In the genomic region with DNA sequence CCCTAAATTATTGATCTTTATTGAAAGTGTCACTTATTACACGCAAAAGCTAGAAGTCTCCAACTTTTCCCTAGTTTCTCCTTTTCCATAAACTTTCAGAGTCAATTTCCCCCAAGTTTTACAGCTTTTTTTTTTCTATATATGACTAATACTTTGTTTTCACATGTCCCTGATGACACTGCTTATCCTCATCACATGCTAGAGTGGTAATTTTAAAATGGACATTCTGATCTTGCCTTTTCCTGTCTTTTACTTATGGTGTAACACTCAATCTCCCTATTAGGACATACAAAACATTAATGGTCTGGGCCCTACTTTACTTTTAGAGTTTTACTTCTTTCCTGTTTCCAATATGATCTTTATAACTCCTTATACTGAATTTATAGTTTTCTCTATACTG, we compare ENCODE assay signal across 23 cellular contexts.
DNase-seq lines count a peak whose midpoint lies in the region; TF ChIP-seq lines count a peak whose summit lies in the region.
"Had no signal": no experiment of that assay in that cellular context is flagged by ENCODE, and none has a peak within 500 bp of the region (broad histone marks: within the 10 kb centered on the region; RNA-seq: fewer than 3 reads in every experiment).

No MANE protein-coding gene starts in this region.

- peaks cover 0 to 18% (median 2%) of the 10 kb centered on the region in 4 donors for H3K4me1 ChIP-seq in tibial nerve

- TF ChIP-seq EP300 in tibial nerve (IDR thresholded peaks at IDR 0.05) = peak in 1 of 2 donors; percentile 25

- H3K27me3 ChIP-seq in brain microvascular endothelial cell (replicated peaks) (no peaks in the 10 kb centered on the region), tibial nerve (no peaks in the 10 kb centered on the region)

- no peaks in the 10 kb centered on the region for H3K36me3 Mint-ChIP-seq in nephron progenitor cell (ENCODE audit: low read depth)
- H3K36me3 Mint-ChIP-seq: activated naive CD8-positive, alpha-beta T cell; stimulated activated naive B cell treated with anti-CD40 and anti-IgM and Interleukin-4, amounts not matched to agents 10 μg/mL and 1 μg/mL and 100 μg/mL, for 72 hours had no signal

- H3K36me3 ChIP-seq in brain microvascular endothelial cell (replicated peaks) (no peaks in the 10 kb centered on the region), tibial nerve (no peaks in the 10 kb centered on the region)
- H3K36me3 ChIP-seq: thoracic aorta had no signal

- H3K9me3 ChIP-seq in tibial nerve = no peaks in the 10 kb centered on the region
- H3K9me3 ChIP-seq: thoracic aorta had no signal

- no peak for TF ChIP-seq POLR2A in tibial nerve (IDR thresholded peaks at IDR 0.05)

- peak overlapping the region; percentile 7 for H3K27ac Mint-ChIP-seq in nephron progenitor cell
- H3K27ac Mint-ChIP-seq: activated CD4-positive, alpha-beta memory T cell treated with anti-CD3 and anti-CD28 coated beads, Interleukin-2, amount 10 ng/mL, durations not matched to agents 7 days and 5 days; activated naive CD8-positive, alpha-beta T cell; activated T-helper 2 cell treated with anti-CD3 and anti-CD28 coated beads, Interferon-gamma antibody, Interleukin-2, Interleukin-4, amounts not matched to agents 10 μg/mL and 5 μg/mL and 100 μg/mL, durations not matched to agents 14 hours and 24 hours and 36 hours; stimulated activated naive B cell treated with anti-CD40 and anti-IgM and Interleukin-4, amounts not matched to agents 10 μg/mL and 1 μg/mL and 100 μg/mL, for 72 hours had no signal

- 90 to 94% methylated on average over 1 of the region's 1 CpG for WGBS in tibial nerve, 2 donors

- no peaks in the 10 kb centered on the region for H3K4me1 Mint-ChIP-seq in nephron progenitor cell
- H3K4me1 Mint-ChIP-seq: activated CD4-positive, alpha-beta memory T cell treated with anti-CD3 and anti-CD28 coated beads, Interleukin-2, amount 10 ng/mL, durations not matched to agents 7 days and 5 days; stimulated activated naive B cell treated with anti-CD40 and anti-IgM and Interleukin-4, amounts not matched to agents 10 μg/mL and 1 μg/mL and 100 μg/mL, for 72 hours had no signal

- in situ Hi-C loops in SK-MEL-5 (cut with HindIII; ENCODE audit: low pct_unique_long_range_greater_than_20kb, low sequenced_read_pairs) (no loop called here), brain microvascular endothelial cell (cut with HindIII; ENCODE audit: low pct_ligation_motif_present, low sequenced_read_pairs) (no loop called here)

- H3K27me3 Mint-ChIP-seq in nephron progenitor cell (ENCODE audit: low read depth, poor library complexity) = no peaks in the 10 kb centered on the region
- H3K27me3 Mint-ChIP-seq: stimulated activated naive B cell treated with anti-CD40 and anti-IgM and Interleukin-4, amounts not matched to agents 10 μg/mL and 1 μg/mL and 100 μg/mL, for 72 hours had no signal

- H3K27ac ChIP-seq in brain microvascular endothelial cell (no peak overlapping the region), tibial nerve (peak overlapping the region in 2 of 4 donors; percentile 73 to 79)
- H3K27ac ChIP-seq: epithelial cell of prostate, thoracic aorta had no signal

- no peak overlapping the region for H3K4me3 ChIP-seq in fibroblast of villous mesenchyme (ENCODE audit: low read depth, low read length)
- H3K4me3 ChIP-seq in brain microvascular endothelial cell (ENCODE audit: low read depth, low read length) = no peak overlapping the region
- no peak overlapping the region for H3K4me3 ChIP-seq in tibial nerve
- H3K4me3 ChIP-seq: thoracic aorta had no signal

- DNase-seq in EH (ENCODE audit: low read depth) (peak; percentile 4), SK-MEL-5 (ENCODE audit: low read depth, low spot score) (peak; percentile 37), fibroblast of villous mesenchyme (ENCODE audit: low read depth) (peak; percentile 31), nephron progenitor cell (no peak), NCI-H82 (lab: John Stamatoyannopoulos, UW) (no peak), brain microvascular endothelial cell (no peak), NCI-H345 (lab: John Stamatoyannopoulos, UW) (no peak), tibial nerve (ENCODE audit: low spot score in 2 of 2) (no peak)
- DNase-seq: ACHN; activated CD4-positive, alpha-beta memory T cell treated with anti-CD3 and anti-CD28 coated beads, Interleukin-2, amount 10 ng/mL, durations not matched to agents 7 days and 5 days; cerebellar nuclear complex; DMS53; H7; NCI-H1417; NCI-H2081; OCI-M1; SHP77 treated with DMSO at 0.1 percent for 48 hours; stimulated activated CD4-positive, alpha-beta T cell treated with anti-CD3 and anti-CD28 coated beads, Interleukin-4, amount 100 ng/mL, for 24 hours; stimulated activated naive B cell treated with anti-CD40 and anti-IgM and Interleukin-4, amounts not matched to agents 10 μg/mL and 1 μg/mL and 100 μg/mL, for 72 hours had no signal

- no peak for TF ChIP-seq CTCF in fibroblast of villous mesenchyme (IDR thresholded peaks at IDR 0.05; ENCODE audit: insufficient read depth, low read depth, low read length)
- TF ChIP-seq CTCF in nephron progenitor cell (IDR thresholded peaks at IDR 0.05) = no peak
- TF ChIP-seq CTCF in brain microvascular endothelial cell (IDR thresholded peaks at IDR 0.05; ENCODE audit: low read depth, low read length, missing control alignments) = no peak
- TF ChIP-seq CTCF in tibial nerve (IDR thresholded peaks at IDR 0.05) = no peak

- no peak overlapping the region for H3K4me3 Mint-ChIP-seq in nephron progenitor cell
- H3K4me3 Mint-ChIP-seq: activated CD4-positive, alpha-beta memory T cell treated with anti-CD3 and anti-CD28 coated beads, Interleukin-2, amount 10 ng/mL, durations not matched to agents 7 days and 5 days; activated naive CD8-positive, alpha-beta T cell; stimulated activated naive B cell treated with anti-CD40 and anti-IgM and Interleukin-4, amounts not matched to agents 10 μg/mL and 1 μg/mL and 100 μg/mL, for 72 hours had no signal

- H3K9me3 Mint-ChIP-seq in nephron progenitor cell = no peaks in the 10 kb centered on the region
- H3K9me3 Mint-ChIP-seq: activated CD4-positive, alpha-beta memory T cell treated with anti-CD3 and anti-CD28 coated beads, Interleukin-2, amount 10 ng/mL, durations not matched to agents 7 days and 5 days; activated T-helper 2 cell treated with anti-CD3 and anti-CD28 coated beads, Interferon-gamma antibody, Interleukin-2, Interleukin-4, amounts not matched to agents 10 μg/mL and 5 μg/mL and 100 μg/mL, durations not matched to agents 14 hours and 24 hours and 36 hours had no signal

Comparison
In these comparisons a context has a peak if more than half of its experiments do, and no peak if none do; other contexts are left out.
1. DNase-seq: peak in EH (single experiment), SK-MEL-5 (single experiment) and fibroblast of villous mesenchyme (single experiment); none in nephron progenitor cell (single experiment), NCI-H82 (single experiment), brain microvascular endothelial cell (single experiment), NCI-H345 (single experiment) and tibial nerve (0 of 2).